ENCODE assay signal across 8 cellular contexts in the genomic region with DNA sequence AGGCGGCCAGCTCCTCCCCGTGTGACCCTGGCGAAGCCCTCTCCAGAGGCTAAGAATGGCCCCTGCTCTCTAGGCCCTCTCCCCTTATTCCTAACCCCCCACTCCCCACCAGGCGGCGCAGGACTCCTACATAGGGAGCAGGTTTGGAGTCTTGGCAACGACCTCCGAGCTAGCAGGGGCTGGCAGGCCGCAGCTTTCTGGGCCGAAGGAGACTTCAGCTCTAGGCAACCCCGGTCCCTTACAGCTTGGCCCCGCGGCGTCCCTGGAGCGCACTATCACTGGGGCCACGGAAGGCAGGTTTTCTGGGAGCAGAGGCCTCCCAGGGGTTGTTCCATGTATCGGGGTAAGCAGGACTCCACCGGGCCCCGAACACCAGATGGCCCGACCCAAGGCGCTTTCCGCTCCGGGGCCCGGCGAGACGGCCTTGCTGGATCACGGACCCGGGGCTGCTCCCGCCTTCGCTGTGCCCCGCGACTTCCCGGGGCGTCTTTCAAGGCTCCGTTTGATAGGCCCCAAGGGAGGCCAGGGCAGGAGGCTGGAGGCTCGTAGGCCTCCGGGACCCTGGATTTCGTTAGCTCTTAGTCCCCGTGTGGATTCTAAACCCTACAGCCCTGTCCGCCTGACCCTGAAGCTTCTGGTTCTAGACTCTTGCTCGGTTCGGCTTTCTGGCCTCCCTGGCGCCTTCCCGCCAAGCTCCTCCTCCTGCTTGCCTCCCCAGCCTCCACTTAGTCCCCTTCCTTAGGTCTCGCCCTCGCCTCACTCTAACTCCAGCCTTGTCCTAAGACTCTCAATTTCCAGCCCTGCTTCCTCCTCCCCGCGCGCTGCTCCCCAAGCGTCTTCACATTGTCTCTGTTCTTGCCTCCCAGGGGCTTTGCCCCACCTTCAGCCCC. TPM values are rescaled to one million over a fixed set of nuclear protein-coding genes. Genes with fewer than 3 reads are reported as not detected.
A peak's percentile ranks its signal among the peaks of the same experiment; 100 is the strongest.
DNase-seq lines count a peak whose midpoint lies in the region; ATAC-seq, FAIRE-seq and TF ChIP-seq lines count a peak whose summit lies in the region.

No MANE protein-coding gene starts in this region.

- H3K27me3 Mint-ChIP-seq in neural progenitor cell (ENCODE audit: insufficient read depth, low read depth), result peaks cover 94% of the 10 kb centered on the region

- TF ChIP-seq EP300 in A549 (IDR thresholded peaks at IDR 0.05), result no peak

- in situ Hi-C loops in SK-MEL-5 (cut with HindIII; ENCODE audit: low pct_unique_long_range_greater_than_20kb, low sequenced_read_pairs), result no loop called here

- H3K4me2 ChIP-seq in A549 (no peak overlapping the region), neural progenitor cell (peak overlapping the region; percentile 79)

- no peaks in the 10 kb centered on the region for H3K36me3 ChIP-seq in neural progenitor cell

- no peak overlapping the region for H3K4me3 ChIP-seq in A549
- no peak overlapping the region for H3K4me3 ChIP-seq in neural progenitor cell

- 76% methylated on average over 41 of the region's 49 CpGs for WGBS in A549 (ENCODE audit: missing lambda C conversion rate)

- TF ChIP-seq POLR2A in A549 (IDR thresholded peaks at IDR 0.05; ENCODE audit: low read length), result no peak

- H3K9ac ChIP-seq in neural progenitor cell, result no peak overlapping the region

- H3K27me3 ChIP-seq in neural progenitor cell, result peaks cover 100% of the 10 kb centered on the region

- peak overlapping the region; percentile 13 for H3K4me3 Mint-ChIP-seq in neural progenitor cell

- TF ChIP-seq RAD21 in A549 (conservative IDR thresholded peaks at IDR 0.05 in 1 of 2, IDR thresholded peaks at IDR 0.05 in 1 of 2), result peak; percentile 49 to 65

- no peak overlapping the region for H2AFZ ChIP-seq in neural progenitor cell (replicated peaks)

- POLR2A ChIA-PET in A549 (lab: Yijun Ruan, JAX), result interaction anchor here (0.6 kb wide), 1 partner anchor 300 kb away, joined by 3 read pairs; no protein-coding TSS in a partner anchor

- H3K27ac Mint-ChIP-seq in neural progenitor cell, result no peak overlapping the region

- peaks cover 49% of the 10 kb centered on the region for H3K4me1 Mint-ChIP-seq in neural progenitor cell

- no peak for FAIRE-seq in A549 (lab: Jason Lieb, UNC)

- peak; percentile 57 for TF ChIP-seq CTCF in A549 (IDR thresholded peaks at IDR 0.05)
- TF ChIP-seq CTCF in GM20000 (IDR thresholded peaks at IDR 0.05; ENCODE audit: extremely low read depth, missing control alignments), result peak; percentile 52
- peak; percentile 80 for TF ChIP-seq CTCF in neural progenitor cell (IDR thresholded peaks at IDR 0.05)

- peaks cover 22% of the 10 kb centered on the region for H3K4me1 ChIP-seq in A549
- peaks cover 23% of the 10 kb centered on the region for H3K4me1 ChIP-seq in neural progenitor cell

- ATAC-seq in A549, result peak; percentile 67 to 85
- ATAC-seq in GM18517 (IDR thresholded peaks at IDR 0.05; ENCODE audit: unreplicated experiment), result no peak

- H3K9me3 ChIP-seq in A549 (no peaks in the 10 kb centered on the region), neural progenitor cell (ENCODE audit: low read depth) (no peaks in the 10 kb centered on the region)

- peak; percentile 54 to 84 for DNase-seq in A549 (ENCODE audit: low read depth in 1 of 2, low spot score in 1 of 2)
- peak; percentile 80 for DNase-seq in GM20000 (ENCODE audit: low spot score)
- peak; percentile 73 for DNase-seq in SK-MEL-5 (ENCODE audit: low read depth, low spot score)
- DNase-seq in ecto neural progenitor cell (ENCODE audit: low spot score), result peak; percentile 89
- peak; percentile 95 for DNase-seq in neural progenitor cell (ENCODE audit: low spot score)
- no peak for DNase-seq in NCI-H345 treated with DMSO at 0.1 percent for 48 hours (lab: John Stamatoyannopoulos, UW; ENCODE audit: unreplicated experiment)
- DNase-seq in superior temporal gyrus (ENCODE audit: extremely low spot score), result no peak

- peaks cover 31% of the 10 kb centered on the region for H3F3A ChIP-seq in neural progenitor cell (ENCODE audit: low read depth)

- CTCF ChIA-PET in A549 (lab: Yijun Ruan, JAX), result interaction anchor here (0.6 to 5.8 kb wide), 27 partner anchors 9 to 281 kb away, joined by 3 to 55 read pairs (median 5); a partner anchor contains a TSS

- no peaks in the 10 kb centered on the region for H3K79me2 ChIP-seq in neural progenitor cell (ENCODE audit: low read depth)

- peaks cover 6% of the 10 kb centered on the region for H3K9me3 Mint-ChIP-seq in neural progenitor cell

- H3K27ac ChIP-seq in A549, result no peak overlapping the region
- no peak overlapping the region for H3K27ac ChIP-seq in neural progenitor cell

- H4K20me1 ChIP-seq in neural progenitor cell (ENCODE audit: low read depth), result peaks cover 75% of the 10 kb centered on the region

- H3K36me3 Mint-ChIP-seq in neural progenitor cell, result no peaks in the 10 kb centered on the region

TF ChIP-seq in A549, 52 proteins besides CTCF, POLR2A, EP300 and RAD21:
- TF ChIP-seq SMC3 (IDR thresholded peaks at IDR 0.05) (peak; percentile 70), EHMT2 (IDR thresholded peaks at IDR 0.05; ENCODE audit: low read depth) (no peak)
- TF ChIP-seq, protein P1, sequence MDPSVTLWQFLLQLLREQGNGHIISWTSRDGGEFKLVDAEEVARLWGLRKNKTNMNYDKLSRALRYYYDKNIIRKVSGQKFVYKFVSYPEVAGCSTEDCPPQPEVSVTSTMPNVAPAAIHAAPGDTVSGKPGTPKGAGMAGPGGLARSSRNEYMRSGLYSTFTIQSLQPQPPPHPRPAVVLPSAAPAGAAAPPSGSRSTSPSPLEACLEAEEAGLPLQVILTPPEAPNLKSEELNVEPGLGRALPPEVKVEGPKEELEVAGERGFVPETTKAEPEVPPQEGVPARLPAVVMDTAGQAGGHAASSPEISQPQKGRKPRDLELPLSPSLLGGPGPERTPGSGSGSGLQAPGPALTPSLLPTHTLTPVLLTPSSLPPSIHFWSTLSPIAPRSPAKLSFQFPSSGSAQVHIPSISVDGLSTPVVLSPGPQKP (IDR thresholded peaks at IDR 0.05; ENCODE audit: low read depth, low read length), result no peak

RNA-seq across cellular contexts. Expression of a gene that starts 1.9 kb away (rescaled TPM):
- not detected in 2 replicates for polyA plus RNA-seq in A549 (2011; rRNA removed)
- not detected in 2 replicates for polyA plus RNA-seq in A549 (2012; cell fraction: cytosol; rRNA removed)
- not detected in 2 replicates for polyA plus RNA-seq in A549 (2012; cell fraction: nucleus; rRNA removed)
- polyA plus RNA-seq in A549 (2017; fragmentation: RNase III; extraction: RNeasy Plus Mini Kit Qiagen cat#74134 plus additional on column Dnase treatment), result not detected in 3 replicates
- polyA minus RNA-seq in A549 (2011; rRNA and poly(A)+ RNA removed), result not detected in 2 replicates
- not detected in 2 replicates for total RNA-seq in SK-MEL-5 (2014; rRNA removed; shearing (Covaris generic))
- 0.03 TPM in 1 of 2 replicates, not detected in the other for polyA plus RNA-seq in SK-MEL-5 (2015; cell fraction: cytosol; rRNA removed)
- not detected in 2 replicates for polyA plus RNA-seq in SK-MEL-5 (2015; cell fraction: nucleus; rRNA removed)
- total RNA-seq in neural progenitor cell (ENCODE audit: low replicate concordance), result 0.04 and 0.37 TPM in 2 replicates

RNA-seq across cellular contexts. Expression of a gene that starts 22.1 kb away (rescaled TPM):
- polyA plus RNA-seq in A549 (2011; rRNA removed) (11.9 and 13.4 TPM in 2 replicates), A549 (2017; fragmentation: RNase III; extraction: RNeasy Plus Mini Kit Qiagen cat#74134 plus additional on column Dnase treatment) (7.7 to 9.3 TPM (median 8.8 TPM) in 3 replicates)
- polyA plus RNA-seq in A549 (2012; cell fraction: cytosol; rRNA removed), result 10.2 and 11.2 TPM in 2 replicates
- 19.4 and 21.0 TPM in 2 replicates for polyA plus RNA-seq in A549 (2012; cell fraction: nucleus; rRNA removed)
- polyA minus RNA-seq in A549 (2011; rRNA and poly(A)+ RNA removed), result 9.3 and 11.0 TPM in 2 replicates
- 8.4 and 10.4 TPM in 2 replicates for total RNA-seq in SK-MEL-5 (2014; rRNA removed; shearing (Covaris generic))
- polyA plus RNA-seq in SK-MEL-5 (2015; cell fraction: cytosol; rRNA removed), result 7.2 and 10.9 TPM in 2 replicates
- polyA plus RNA-seq in SK-MEL-5 (2015; cell fraction: nucleus; rRNA removed), result 43.0 and 50.2 TPM in 2 replicates
- total RNA-seq in neural progenitor cell (ENCODE audit: low replicate concordance), result 9.2 and 14.9 TPM in 2 replicates

Comparison
In these comparisons a context has a peak if more than half of its experiments do, and no peak if none do; other contexts are left out.
1. DNase-seq: peak in A549 (2 of 2), GM20000 (single experiment), SK-MEL-5 (single experiment), ecto neural progenitor cell (single experiment) and neural progenitor cell (single experiment); none in NCI-H345 treated with DMSO at 0.1 percent for 48 hours (single experiment) and superior temporal gyrus (single experiment).
2. Peak in every context shown above with its lines, with median percentiles within 50 percentile points of each other: CTCF ChIP-seq.